Comparison of ENCODE assay signal across 8 cellular contexts in genomic region chr4:120960868-120961267, GRCh38.
"Had no signal": no experiment of that assay in that cellular context is flagged by ENCODE, and none has a peak within 500 bp of the region (broad histone marks: within the 10 kb centered on the region; RNA-seq: fewer than 3 reads in every experiment).

No MANE protein-coding gene starts in this region.

- H3K9me3 ChIP-seq: HAP-1 had no signal

- H3K27ac ChIP-seq: GM23248, HL-60 had no signal

- H3K4me3 ChIP-seq: GM23248, HAP-1 had no signal

- DNase-seq: GM23248, GOT3, H7, HFFc6, IMR-90 had no signal

- H3K36me3 ChIP-seq: HAP-1 had no signal

- ATAC-seq: HCT116 had no signal

- H3K4me1 ChIP-seq: HAP-1 had no signal
